8 cellular contexts compared by ENCODE assay signal in the genomic region with DNA sequence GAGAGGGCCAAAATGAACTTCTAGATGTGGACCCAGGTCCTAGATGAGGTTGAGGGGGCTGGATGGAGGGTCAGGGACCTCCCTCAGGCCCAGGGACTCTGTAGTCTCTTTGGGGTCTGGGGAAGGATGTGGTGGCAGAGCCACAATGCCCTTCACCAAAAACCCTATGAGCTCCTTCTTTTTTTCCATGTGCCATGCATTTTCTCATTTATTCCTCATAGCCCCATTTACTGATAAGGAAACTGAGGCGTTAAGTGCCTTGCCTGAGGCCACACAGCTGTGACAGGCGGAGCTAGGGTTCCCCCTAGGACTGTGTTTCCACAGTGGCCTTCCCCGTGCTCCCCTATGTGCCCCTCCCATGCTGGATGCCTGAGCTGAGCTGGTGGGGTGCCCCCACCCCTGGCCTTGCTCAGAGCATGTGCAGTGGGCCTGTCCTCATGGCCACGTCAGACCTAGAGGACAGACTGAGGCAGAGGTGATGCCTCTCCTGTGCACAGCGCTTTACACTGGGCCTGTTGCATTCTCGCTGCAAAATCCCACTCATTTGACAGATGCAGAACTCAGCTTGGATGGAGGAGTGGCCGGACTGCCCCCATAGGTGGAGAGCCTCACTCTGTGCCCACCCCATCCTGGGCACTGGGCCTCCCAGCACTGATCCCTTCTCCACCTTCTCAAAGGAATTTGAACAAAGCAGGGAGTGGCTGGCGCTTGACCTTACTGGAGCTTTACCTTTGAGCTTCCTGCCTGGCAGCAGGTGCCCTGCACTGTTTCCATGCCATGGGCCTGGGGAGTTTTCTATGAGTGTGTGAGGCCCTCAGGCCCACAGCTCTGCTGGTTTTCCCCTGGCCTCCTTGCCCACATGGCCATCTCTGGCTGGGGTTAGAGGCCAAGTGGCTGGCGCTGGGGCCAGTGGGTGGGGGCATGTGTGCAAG. TPM values are rescaled to one million over a fixed set of nuclear protein-coding genes. Genes with fewer than 3 reads are reported as not detected.
DNase-seq lines count a peak whose midpoint lies in the region; ATAC-seq and TF ChIP-seq lines count a peak whose summit lies in the region.

No MANE protein-coding gene starts in this region.

- peaks cover 47 to 95% (median 72%) of the 10 kb centered on the region in 6 donors for H3K4me1 ChIP-seq in spleen

- H3K4me3 ChIP-seq in foreskin fibroblast (ENCODE audit: low read depth in 1 of 2, low read length in 2 of 2) (peak overlapping the region; percentile 89 to 93), spleen (peak overlapping the region; percentile 87 to 99 (median 96))

- peaks cover 54% of the 10 kb centered on the region for H3K4me1 Mint-ChIP-seq in HFFc6 (ENCODE audit: low read depth)

- peak overlapping the region; percentile 87 to 98 (median 96) for H3K27ac ChIP-seq in spleen

- 0 out of 2 replicates have a peak, but pooled peaks cover under 1% of the 10 kb centered on the region for H3K9me3 Mint-ChIP-seq in HFFc6

- peaks cover 23% of the 10 kb centered on the region for H3K27me3 Mint-ChIP-seq in HFFc6 (ENCODE audit: insufficient read depth)

- H3K9me3 ChIP-seq in spleen: no peaks in the 10 kb centered on the region

- DNase-seq in HFFc6 (no peak), foreskin fibroblast (no peak), spleen (peak; percentile 90), GM20000 (ENCODE audit: low spot score) (no peak), iPS-NIHi7 (ENCODE audit: extremely low spot score) (no peak), NCI-H524 treated with DMSO at 0.1 percent for 48 hours (lab: John Stamatoyannopoulos, UW) (no peak)
- peak; percentile 58 to 67 for DNase-seq in activated CD4-positive, alpha-beta T cell treated with anti-CD3 and anti-CD28 coated beads, Interleukin-2, amount 50 U/mL, for 48 hours

- 33 to 46% (median 39%) methylated on average over 8 to 9 of the region's 9 CpGs for WGBS in spleen, 5 donors

- H3K4me3 Mint-ChIP-seq in HFFc6: peak overlapping the region; percentile 100

- no peak for TF ChIP-seq POLR2A in spleen (IDR thresholded peaks at IDR 0.05)

- peaks cover 31% of the 10 kb centered on the region for H3K36me3 Mint-ChIP-seq in HFFc6 (ENCODE audit: low read depth)

- no peak for ATAC-seq in GM18502 (IDR thresholded peaks at IDR 0.05; ENCODE audit: poor library complexity, unreplicated experiment)

- TF ChIP-seq CTCF in HFFc6 (IDR thresholded peaks at IDR 0.05) (no peak), foreskin fibroblast (IDR thresholded peaks at IDR 0.05; ENCODE audit: low read depth, low read length) (no peak), spleen (IDR thresholded peaks at IDR 0.05 in 8 of 11, conservative IDR thresholded peaks at IDR 0.05 in 3 of 11) (no peak), GM20000 (IDR thresholded peaks at IDR 0.05; ENCODE audit: extremely low read depth, missing control alignments) (no peak)

- H3K36me3 ChIP-seq in spleen: peaks cover 0 to 23% (median 5%) of the 10 kb centered on the region in 6 donors

- peaks cover 0 to 4% (median 0%) of the 10 kb centered on the region in 7 donors for H3K27me3 ChIP-seq in spleen (replicated peaks in 1 of 7)

- intact Hi-C loops in spleen (cut with DNase I; ENCODE audit: low total_unique reads): loop anchor here (10.0 kb wide), 1 partner anchor 162 kb away; a partner anchor contains a TSS

- H3K27ac Mint-ChIP-seq in HFFc6: peak overlapping the region; percentile 97

RNA-seq across cellular contexts. Expression of a gene that starts 2.5 kb away (rescaled TPM):
- 100 to 1,000 TPM; 177 to 221 (median 184) TPM for total RNA-seq in HFFc6 (2021; fragmentation: NEBNext Ultra II Directional; extraction: Animal tissue kit (Norgen Biotek cat#: 25700))
- total RNA-seq in spleen: 100 to 1,000 TPM in 2 of 7 donors, 10 to 100 TPM in 5; 44.3 to 121 (median 83.6) TPM
- polyA plus RNA-seq in spleen: 10 to 100 TPM; 31.7 to 54.6 (median 46.3) TPM

RNA-seq across cellular contexts. Expression of a gene that starts 33.8 kb away (rescaled TPM):
- total RNA-seq in HFFc6 (2021; fragmentation: NEBNext Ultra II Directional; extraction: Animal tissue kit (Norgen Biotek cat#: 25700)): 1 to 10 TPM; 3.7 to 7.9 (median 4.1) TPM
- total RNA-seq in spleen: 10 to 100 TPM in 6 of 7 donors, 1 to 10 TPM in 1; 9.4 to 31.0 (median 16.6) TPM
- polyA plus RNA-seq in spleen: 1 to 10 TPM; 1.3 to 5.9 (median 1.9) TPM

Comparison
In these comparisons a context has a peak if more than half of its experiments do, and no peak if none do; other contexts are left out.
1. DNase-seq: peak in activated CD4-positive, alpha-beta T cell treated with anti-CD3 and anti-CD28 coated beads, Interleukin-2, amount 50 U/mL, for 48 hours (2 of 2) and spleen (single experiment); none in HFFc6 (single experiment), foreskin fibroblast (0 of 2), GM20000 (single experiment), iPS-NIHi7 (single experiment) and NCI-H524 treated with DMSO at 0.1 percent for 48 hours (single experiment).